9 cellular contexts compared by ENCODE assay signal in the genomic region with DNA sequence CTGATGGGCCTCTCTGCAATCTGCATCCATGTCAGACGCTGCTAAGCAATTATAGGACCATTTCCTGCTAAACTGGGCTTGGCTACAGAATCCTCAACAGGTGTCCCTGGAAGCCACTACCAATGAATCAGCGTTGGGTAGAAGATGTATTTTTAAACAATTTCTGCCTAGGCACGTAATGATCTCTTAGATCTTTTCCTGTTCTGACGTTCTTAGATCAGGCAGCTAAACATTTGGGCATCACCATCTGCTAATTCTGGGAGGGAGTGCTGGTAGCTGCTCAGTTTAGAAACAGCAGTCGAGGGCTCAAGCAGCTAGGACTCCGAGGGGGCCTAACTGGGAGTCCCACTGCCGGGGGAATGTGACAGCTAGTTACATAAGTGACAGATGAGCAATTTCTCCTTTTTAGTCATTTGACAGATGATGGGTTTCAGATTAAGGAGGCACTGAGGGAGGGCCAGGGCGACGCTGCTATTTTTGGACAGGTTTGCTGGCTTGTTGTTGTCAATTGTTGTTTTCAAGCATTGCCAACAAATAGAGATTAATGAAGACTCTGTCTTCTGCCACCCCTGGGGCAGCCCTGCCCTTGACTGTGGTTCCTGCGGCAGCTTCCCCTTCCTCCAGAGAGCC.
DNase-seq lines count a peak whose midpoint lies in the region; ATAC-seq and TF ChIP-seq lines count a peak whose summit lies in the region.
"Had no signal": no experiment of that assay in that cellular context is flagged by ENCODE, and none has a peak within 500 bp of the region (broad histone marks: within the 10 kb centered on the region; RNA-seq: fewer than 3 reads in every experiment).

No MANE protein-coding gene starts in this region.

- H3K27me3 ChIP-seq in H7 (ENCODE audit: control insufficient read depth, insufficient read depth, low read length): no peaks in the 10 kb centered on the region

- peak; percentile 94 for ATAC-seq in GM18858 (IDR thresholded peaks at IDR 0.05; ENCODE audit: unreplicated experiment)
- ATAC-seq in HG03571 (IDR thresholded peaks at IDR 0.05; ENCODE audit: unreplicated experiment): peak; percentile 54

- DNase-seq in H7 (peak; percentile 16), middle frontal gyrus (ENCODE audit: extremely low spot score, low spot score) (peak; percentile 71), LoVo (ENCODE audit: low spot score) (no peak), RWPE1 (ENCODE audit: low spot score) (no peak), medulla oblongata (ENCODE audit: extremely low spot score) (no peak)
- DNase-seq in stimulated activated CD4-positive, alpha-beta T cell treated with anti-CD3 and anti-CD28 coated beads, Interleukin-4, amount 100 ng/mL, for 1 hour: no peak
- DNase-seq: NK-92 treated with Interleukin-12 subunit alpha and Interleukin-12 subunit beta, amount 100 ng/mL, for 24 hours had no signal

- POLR2A ChIA-PET in RWPE1 (lab: Yijun Ruan, JAX; ENCODE audit: low non-redundant PET): no interaction called here

- CTCF ChIA-PET in RWPE1 (lab: Yijun Ruan, JAX): interaction anchor here (0.6 kb wide), 1 partner anchor 152 kb away, joined by 3 read pairs; the partner anchor contains the start of gene ME2

- no peak overlapping the region for H3K27ac ChIP-seq in RWPE1

- no peak for TF ChIP-seq CTCF in RWPE1 (conservative IDR thresholded peaks at IDR 0.05; ENCODE audit: low read depth)

- H3K36me3 ChIP-seq in H7 (replicated peaks; ENCODE audit: control insufficient read depth, insufficient read depth, low read length): no peaks in the 10 kb centered on the region

- H3K4me3 ChIP-seq in H7 (ENCODE audit: insufficient read depth, low read depth, low read length): no peak overlapping the region

Comparison
In these comparisons a context has a peak if more than half of its experiments do, and no peak if none do; other contexts are left out.
1. DNase-seq: peak in H7 (single experiment) and middle frontal gyrus (single experiment); none in LoVo (single experiment), RWPE1 (single experiment), stimulated activated CD4-positive, alpha-beta T cell treated with anti-CD3 and anti-CD28 coated beads, Interleukin-4, amount 100 ng/mL, for 1 hour (single experiment) and medulla oblongata (single experiment).